8 cellular contexts compared by ENCODE assay signal in the genomic region with DNA sequence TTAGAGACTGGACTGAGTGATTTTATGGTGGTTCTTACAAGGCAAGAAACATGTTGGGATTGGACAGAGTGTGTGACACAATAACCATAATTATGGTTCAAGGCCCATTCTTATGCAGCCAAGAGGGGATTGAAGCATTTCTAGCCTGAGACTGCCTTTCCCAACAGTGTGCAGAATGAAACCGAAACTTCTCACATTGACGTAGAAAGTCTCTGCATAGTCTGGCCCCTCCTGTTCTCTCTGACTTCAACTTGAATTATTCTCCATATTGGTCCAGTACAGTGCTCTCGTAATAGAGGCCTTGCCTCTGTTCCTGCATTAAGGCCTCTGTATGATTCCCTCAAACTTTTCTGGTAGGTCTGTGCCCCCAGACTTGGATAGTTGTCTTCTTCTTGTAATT.
DNase-seq lines count a peak whose midpoint lies in the region; ATAC-seq and TF ChIP-seq lines count a peak whose summit lies in the region.

No MANE protein-coding gene starts in this region.

- H3K27ac ChIP-seq in lower lobe of right lung = no peak overlapping the region
- H3K27ac ChIP-seq in prostate gland = no peak overlapping the region

- no peaks in the 10 kb centered on the region for H3K36me3 ChIP-seq in lower lobe of right lung
- no peaks in the 10 kb centered on the region for H3K36me3 ChIP-seq in prostate gland

- TF ChIP-seq CTCF in lower lobe of right lung (IDR thresholded peaks at IDR 0.05) = no peak
- TF ChIP-seq CTCF in prostate gland (IDR thresholded peaks at IDR 0.05) = no peak

- H3K9me3 Mint-ChIP-seq in activated CD4-positive, alpha-beta T cell treated with anti-CD3 and anti-CD28 coated beads, Interleukin-2, amount 10 ng/mL, durations not matched to agents 24 days and 14 days = no peaks in the 10 kb centered on the region

- H3K27me3 ChIP-seq in lower lobe of right lung (ENCODE audit: low read depth) (no peaks in the 10 kb centered on the region), prostate gland (replicated peaks; ENCODE audit: insufficient read depth) (no peaks in the 10 kb centered on the region)

- H3K4me1 ChIP-seq in lower lobe of right lung (no peaks in the 10 kb centered on the region), prostate gland (replicated peaks) (no peaks in the 10 kb centered on the region)

- peaks cover 4% of the 10 kb centered on the region for H3K27me3 Mint-ChIP-seq in activated CD4-positive, alpha-beta T cell treated with anti-CD3 and anti-CD28 coated beads, Interleukin-2, amount 10 ng/mL, durations not matched to agents 24 days and 14 days

- H3K4me1 Mint-ChIP-seq in activated CD4-positive, alpha-beta T cell treated with anti-CD3 and anti-CD28 coated beads, Interleukin-2, amount 10 ng/mL, durations not matched to agents 24 days and 14 days = peaks cover 2% of the 10 kb centered on the region

- H3K4me3 ChIP-seq in lower lobe of right lung = no peak overlapping the region
- H3K4me3 ChIP-seq in prostate gland = no peak overlapping the region

- no peak overlapping the region for H3K4me3 Mint-ChIP-seq in activated CD4-positive, alpha-beta T cell treated with anti-CD3 and anti-CD28 coated beads, Interleukin-2, amount 10 ng/mL, durations not matched to agents 24 days and 14 days

- ATAC-seq in GM18870 (IDR thresholded peaks at IDR 0.05; ENCODE audit: unreplicated experiment) = peak; percentile 99
- ATAC-seq in GM21786 (IDR thresholded peaks at IDR 0.05; ENCODE audit: unreplicated experiment) = peak; percentile 97
- peak; percentile 97 for ATAC-seq in HG03469 (IDR thresholded peaks at IDR 0.05; ENCODE audit: unreplicated experiment)
- peak; percentile 50 to 68 for ATAC-seq in lower lobe of right lung

- H3K27ac Mint-ChIP-seq in activated CD4-positive, alpha-beta T cell treated with anti-CD3 and anti-CD28 coated beads, Interleukin-2, amount 10 ng/mL, durations not matched to agents 24 days and 14 days = no peak overlapping the region

- H3K9me3 ChIP-seq in lower lobe of right lung (no peaks in the 10 kb centered on the region), prostate gland (no peaks in the 10 kb centered on the region)

- 91% methylated on average over 3 of the region's 3 CpGs for whole genome bisulfite sequencing in prostate gland

- H3K36me3 Mint-ChIP-seq in activated CD4-positive, alpha-beta T cell treated with anti-CD3 and anti-CD28 coated beads, Interleukin-2, amount 10 ng/mL, durations not matched to agents 24 days and 14 days (ENCODE audit: low read depth) = no peaks in the 10 kb centered on the region

- intact Hi-C loops in lower lobe of right lung (cut with DNase I) = no loop called here
- intact Hi-C loops in prostate gland (cut with DNase I) = no loop called here
- intact Hi-C loops in activated CD4-positive, alpha-beta T cell treated with anti-CD3 and anti-CD28 coated beads, Interleukin-2, amount 10 ng/mL, durations not matched to agents 24 days and 14 days (cut with micrococcal nuclease) = no loop called here

- DNase-seq in lower lobe of right lung (no peak), prostate gland (ENCODE audit: low spot score) (no peak), NCI-H1436 (lab: John Stamatoyannopoulos, UW) (no peak)
- no peak for DNase-seq in activated CD4-positive, alpha-beta T cell treated with anti-CD3 and anti-CD28 coated beads, Interleukin-2, amount 10 ng/mL, durations not matched to agents 24 days and 14 days
- DNase-seq in stimulated activated CD4-positive, alpha-beta T cell treated with anti-CD3 and anti-CD28 coated beads, Interleukin-2, amount 100 ng/mL, for 24 hours = no peak

- TF ChIP-seq POLR2A in prostate gland (IDR thresholded peaks at IDR 0.05) = no peak
